Comparison of ENCODE assay signal across 8 cellular contexts in the genomic region with DNA sequence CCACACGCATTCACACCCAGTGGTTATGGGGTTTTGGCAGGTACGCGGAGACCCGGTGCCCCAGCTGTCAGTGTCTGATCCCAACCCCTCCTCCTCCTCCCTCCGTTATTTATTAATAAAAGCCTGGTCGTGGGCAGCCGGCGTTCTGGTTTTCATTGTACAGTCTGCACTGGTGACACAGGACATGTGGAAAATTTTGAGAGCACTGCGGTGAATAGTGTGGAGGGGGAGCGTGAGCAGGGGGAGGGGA. TPM values are rescaled to one million over a fixed set of nuclear protein-coding genes. Genes with fewer than 3 reads are reported as not detected.
DNase-seq lines count a peak whose midpoint lies in the region; ATAC-seq and TF ChIP-seq lines count a peak whose summit lies in the region.

No MANE protein-coding gene starts in this region.

- H3K36me3 ChIP-seq in right atrium auricular region = no peaks in the 10 kb centered on the region
- no peaks in the 10 kb centered on the region for H3K36me3 ChIP-seq in stomach

- H3K9me3 ChIP-seq in T-helper 17 cell (ENCODE audit: control insufficient read depth, low read length, poor library complexity, severe bottlenecking) (no peaks in the 10 kb centered on the region), right atrium auricular region (no peaks in the 10 kb centered on the region), stomach (no peaks in the 10 kb centered on the region)

- H3K4me1 Mint-ChIP-seq in T-helper 17 cell = peaks cover 58% of the 10 kb centered on the region

- TF ChIP-seq CTCF in GM12864 (IDR thresholded peaks at IDR 0.05; ENCODE audit: low read depth, low read length, missing control alignments) (no peak), right atrium auricular region (IDR thresholded peaks at IDR 0.05) (no peak), stomach (IDR thresholded peaks at IDR 0.05) (no peak)

- H3K4me3 ChIP-seq in GM12864 (ENCODE audit: low read depth, low read length) (peak overlapping the region; percentile 24; the same call in 1 of the 2 replicates), right atrium auricular region (peak overlapping the region; percentile 23 to 36), stomach (peak overlapping the region; percentile 26 to 35 (median 28))

- H3K27me3 ChIP-seq in right atrium auricular region (no peaks in the 10 kb centered on the region), stomach (no peaks in the 10 kb centered on the region)

- peak overlapping the region; percentile 84 for H3K4me3 Mint-ChIP-seq in T-helper 17 cell

- no peak for TF ChIP-seq POLR2A in stomach (IDR thresholded peaks at IDR 0.05)

- intact Hi-C loops in stomach (cut with DNase I; ENCODE audit: low total_unique reads) = no loop called here

- no peak for TF ChIP-seq EP300 in stomach (IDR thresholded peaks at IDR 0.05)

- H3K27ac ChIP-seq in right atrium auricular region (peak overlapping the region; percentile 91 to 98), stomach (peak overlapping the region; percentile 89 to 100 (median 98))

- H3K27ac Mint-ChIP-seq in T-helper 17 cell = peak overlapping the region; percentile 98

- DNase-seq in GM12864 (ENCODE audit: low read depth) = no peak
- no peak for DNase-seq in T-helper 17 cell
- DNase-seq in right atrium auricular region (ENCODE audit: low spot score) = no peak
- DNase-seq in stomach = no peak
- DNase-seq in NCI-H187 (lab: John Stamatoyannopoulos, UW) = no peak

- no peaks in the 10 kb centered on the region for H3K27me3 Mint-ChIP-seq in T-helper 17 cell

- H3K4me1 ChIP-seq in right atrium auricular region = peaks cover 0 to 88% of the 10 kb centered on the region in 2 donors
- H3K4me1 ChIP-seq in stomach = peaks cover 79 to 99% (median 94%) of the 10 kb centered on the region in 4 donors

- no peaks in the 10 kb centered on the region for H3K36me3 Mint-ChIP-seq in T-helper 17 cell (ENCODE audit: low read depth)

- peak; percentile 42 for ATAC-seq in HG02610 (IDR thresholded peaks at IDR 0.05; ENCODE audit: unreplicated experiment)
- no peak for ATAC-seq in T-helper 17 cell
- ATAC-seq in GM18519 (IDR thresholded peaks at IDR 0.05; ENCODE audit: low FRiP score, unreplicated experiment) = no peak
- no peak for ATAC-seq in GM19351 (IDR thresholded peaks at IDR 0.05; ENCODE audit: unreplicated experiment)

- 0% methylated on average over 10 of the region's 10 CpGs for WGBS in stomach, 5 donors

RNA-seq across cellular contexts. Expression of gene IRF2BPL, which starts 11.5 kb away (rescaled TPM):
- total RNA-seq in T-helper 17 cell = 10 to 100 TPM; 41.9 to 51.7 TPM
- 10 to 100 TPM; 42.0 to 51.1 TPM for total RNA-seq in right atrium auricular region
- 10 to 100 TPM in 4 of 5 donors, 1 to 10 TPM in 1; 5.3 to 43.6 (median 28.4) TPM for total RNA-seq in stomach
- 10 to 100 TPM in 2 of 3 donors, 1 to 10 TPM in 1; 8.5 to 17.7 (median 10.5) TPM for polyA plus RNA-seq in stomach

RNA-seq across cellular contexts. Expression of gene CIPC, which starts 58.1 kb away (rescaled TPM):
- total RNA-seq in T-helper 17 cell (10 to 100 TPM; 11.2 to 13.4 TPM), right atrium auricular region (10 to 100 TPM; 64.7 to 87.8 TPM), stomach (10 to 100 TPM; 12.7 to 81.1 (median 32.2) TPM)
- polyA plus RNA-seq in stomach = 10 to 100 TPM in 1 of 3 donors, 1 to 10 TPM in 2; 6.0 to 10.6 (median 6.1) TPM
